18 cellular contexts compared by ENCODE assay signal in genomic region chr15:85973584-85974347, GRCh38.
A peak's percentile ranks its signal among the peaks of the same experiment; 100 is the strongest.
DNase-seq lines count a peak whose midpoint lies in the region; ATAC-seq lines count a peak whose summit lies in the region.
"Had no signal": no experiment of that assay in that cellular context is flagged by ENCODE, and none has a peak within 500 bp of the region (broad histone marks: within the 10 kb centered on the region; RNA-seq: fewer than 3 reads in every experiment).

No MANE protein-coding gene starts in this region.

- intact Hi-C loops in sciatic nerve (cut with DNase I), result no loop called here

- ATAC-seq in sciatic nerve, result peak; percentile 64
- ATAC-seq in GM18502 (IDR thresholded peaks at IDR 0.05; ENCODE audit: poor library complexity, unreplicated experiment), result no peak
- ATAC-seq: activated CD8-positive, alpha-beta T cell treated with anti-CD3 and anti-CD28 coated beads for 36 hours; effector memory CD8-positive, alpha-beta T cell; left colon; T-cell had no signal

- DNase-seq in LHCN-M2 (ENCODE audit: low read depth), result peak; percentile 77
- peak; percentile 42 for DNase-seq in SK-N-DZ (ENCODE audit: low spot score)
- DNase-seq in left kidney (ENCODE audit: low read depth, low spot score), result peak; percentile 94
- no peak for DNase-seq in sciatic nerve (ENCODE audit: low spot score)
- DNase-seq in dermis blood vessel endothelial cell, result no peak
- DNase-seq in activated CD4-positive, alpha-beta T cell treated with anti-CD3 and anti-CD28 coated beads for 48 hours, result no peak
- no peak for DNase-seq in NCI-H1092 treated with DMSO at 0.1 percent for 48 hours (lab: John Stamatoyannopoulos, UW)
- DNase-seq: activated CD8-positive, alpha-beta T cell treated with anti-CD3 and anti-CD28 coated beads for 36 hours; AML-193; Calu3; caudate nucleus; effector memory CD8-positive, alpha-beta T cell; IMR-90; left colon; NCI-H2029 treated with DMSO at 0.1 percent for 48 hours; NCI-H774; T-cell had no signal

Comparison
In these comparisons a context has a peak if more than half of its experiments do, and no peak if none do; other contexts are left out.
1. DNase-seq: peak in LHCN-M2 (single experiment), SK-N-DZ (single experiment) and left kidney (single experiment); none in sciatic nerve (single experiment), dermis blood vessel endothelial cell (single experiment), activated CD4-positive, alpha-beta T cell treated with anti-CD3 and anti-CD28 coated beads for 48 hours (single experiment) and NCI-H1092 treated with DMSO at 0.1 percent for 48 hours (single experiment).